ENCODE assay signal across 5 cellular contexts in genomic region chr6:77334093-77334492, GRCh38.
"Had no signal": no experiment of that assay in that cellular context is flagged by ENCODE, and none has a peak within 500 bp of the region (broad histone marks: within the 10 kb centered on the region; RNA-seq: fewer than 3 reads in every experiment).

No MANE protein-coding gene starts in this region.

- H3K27ac Mint-ChIP-seq: IgD-negative memory B cell had no signal

- ATAC-seq: HepG2, K562 had no signal

- H3K36me3 Mint-ChIP-seq: IgD-negative memory B cell had no signal

- H3K27ac ChIP-seq: HL-60 had no signal

- H3K4me3 ChIP-seq: K562 had no signal

- H3K4me3 Mint-ChIP-seq: IgD-negative memory B cell had no signal

- DNase-seq: IMR-90 had no signal

- H3K27me3 Mint-ChIP-seq: IgD-negative memory B cell had no signal
